In the genomic region with DNA sequence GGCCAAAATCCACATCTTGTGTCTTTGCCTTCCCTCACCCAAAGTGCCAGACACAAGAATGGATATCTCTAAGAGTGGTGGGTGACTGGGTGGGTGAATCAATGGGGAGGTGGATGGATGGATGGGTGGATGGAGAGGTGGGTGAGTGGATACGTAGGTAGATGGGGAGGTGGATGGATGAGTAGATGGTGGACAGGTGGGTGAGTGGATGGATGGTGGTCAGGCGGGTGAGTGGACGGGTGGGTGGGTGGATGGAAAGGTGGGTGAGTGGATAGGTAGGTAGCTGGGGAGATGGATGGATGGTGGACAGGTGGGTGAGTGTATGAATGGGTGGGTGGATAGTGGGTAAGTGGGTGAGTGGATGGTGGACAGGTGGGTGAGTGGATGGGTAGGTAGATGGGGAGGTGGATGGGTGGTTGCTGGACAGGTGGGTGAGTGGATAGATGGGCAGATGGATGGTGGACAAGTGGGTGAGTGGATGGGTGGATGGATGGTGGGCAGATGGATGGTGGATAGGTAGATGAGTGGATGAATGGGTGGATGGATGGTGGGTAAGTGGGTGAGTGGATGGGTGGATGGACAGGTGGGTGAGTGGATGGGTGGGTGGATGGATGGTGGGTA, we compare ENCODE assay signal across 18 cellular contexts. TPM values are rescaled to one million over a fixed set of nuclear protein-coding genes. Genes with fewer than 3 reads are reported as not detected.
DNase-seq lines count a peak whose midpoint lies in the region; ATAC-seq, FAIRE-seq and TF ChIP-seq lines count a peak whose summit lies in the region.
"Had no signal": no experiment of that assay in that cellular context is flagged by ENCODE, and none has a peak within 500 bp of the region (broad histone marks: within the 10 kb centered on the region; RNA-seq: fewer than 3 reads in every experiment).

No MANE protein-coding gene starts in this region.

- no peak overlapping the region for H3K23ac ChIP-seq in H1 (ENCODE audit: insufficient read length)

- H4K8ac ChIP-seq in H1 (ENCODE audit: extremely low read depth, insufficient read depth, low read length), result no peak overlapping the region

- intact Hi-C loops in Caco-2 (cut with micrococcal nuclease; ENCODE audit: unreplicated experiment) (no loop called here), ovary (cut with DNase I) (no loop called here)

- TF ChIP-seq EP300 in H1 (IDR thresholded peaks at IDR 0.05; ENCODE audit: borderline replicate concordance in 1 of 2, low read depth in 2 of 2, low read length in 2 of 2) (no peak), ovary (IDR thresholded peaks at IDR 0.05) (no peak)

- no peaks in the 10 kb centered on the region for H3K9me3 Mint-ChIP-seq in T-helper 2 cell treated with Interferon-gamma antibody and Interleukin-4, amounts not matched to agents 5 μg/mL and 100 μg/mL, for 36 hours
- no peaks in the 10 kb centered on the region for H3K9me3 Mint-ChIP-seq in Caco-2 (ENCODE audit: unreplicated experiment)
- H3K9me3 Mint-ChIP-seq: activated naive CD4-positive, alpha-beta T cell treated with anti-CD3 and anti-CD28 coated beads, Interleukin-2, amount 10 ng/mL, durations not matched to agents 7 days and 5 days had no signal

- CTCF ChIA-PET in Caco-2 (lab: Charles Lee), result no interaction called here
- CTCF ChIA-PET in H1 (lab: Charles Lee; ENCODE audit: partially characterized antibody), result interaction anchor here (1.0 to 1.3 kb wide), 2 partner anchors 13 to 25 kb away, joined by 3 read pairs; no protein-coding TSS in a partner anchor

- H3K27me3 ChIP-seq in Caco-2 (replicated peaks; ENCODE audit: control insufficient read depth, insufficient read depth, low read length) (no peaks in the 10 kb centered on the region), H1 (replicated peaks in 1 of 4; ENCODE audit: control insufficient read depth in 3 of 4, extremely low read depth in 1 of 4, insufficient read depth in 3 of 4, low read length in 3 of 4) (no peaks in the 10 kb centered on the region), ovary (no peaks in the 10 kb centered on the region)
- H3K27me3 ChIP-seq: BLaER1 treated with 17β-estradiol and CSF1 and Interleukin-3, amounts not matched to agents 10 nM and 100 nM; esophagus squamous epithelium; tibial artery had no signal

- no peak overlapping the region for H2AK5ac ChIP-seq in H1 (ENCODE audit: low read depth, low read length)

- no peak for DNase-seq in T-helper 2 cell treated with Interferon-gamma antibody and Interleukin-4, amounts not matched to agents 5 μg/mL and 100 μg/mL, for 36 hours (ENCODE audit: low spot score)
- DNase-seq in T-helper 2 cell (no peak), Caco-2 (peak in 1 of 2 experiments; percentile 28), H1 (ENCODE audit: low read depth in 1 of 2, low spot score in 2 of 2) (no peak), ovary (peak in 4 of 5 donors; percentile 4 to 23 (median 8)), HK-2 (ENCODE audit: unreplicated experiment) (no peak), SHP77 (lab: John Stamatoyannopoulos, UW) (no peak)
- DNase-seq: activated CD4-positive, alpha-beta T cell treated with anti-CD3 and anti-CD28 coated beads for 1 hour; activated naive CD4-positive, alpha-beta T cell treated with anti-CD3 and anti-CD28 coated beads, Interleukin-2, amount 10 ng/mL, durations not matched to agents 7 days and 5 days; dermis blood vessel endothelial cell; esophagus squamous epithelium; GF-D8; T-helper 9 cell had no signal

- H3K56ac ChIP-seq in H1 (replicated peaks; ENCODE audit: insufficient read length, low read depth, low read length), result peak overlapping the region; percentile 69

- H3K4me2 ChIP-seq in H1 (ENCODE audit: insufficient read depth in 1 of 2, low read depth in 2 of 2, low read length in 2 of 2), result no peak overlapping the region
- H3K4me2 ChIP-seq: BLaER1 treated with 17β-estradiol and CSF1 and Interleukin-3, amounts not matched to agents 10 nM and 100 nM had no signal

- H3K18ac ChIP-seq in H1 (ENCODE audit: extremely low read depth, low read length), result no peak overlapping the region

- 78% methylated on average over 1 of the region's 3 CpGs; no CpG with 5 or more reads in 1 of the 2 experiments for WGBS in H1 (ENCODE audit: extremely low coverage in 1 of 2, insufficient coverage in 1 of 2, insufficient read length in 1 of 2, insufficient replicate concordance in 2 of 2, low coverage in 1 of 2, low lambda C conversion rate in 2 of 2, missing lambda C conversion rate in 1 of 2), 2 experiments
- 95 to 99% (median 96%) methylated on average over 3 of the region's 3 CpGs for whole genome bisulfite sequencing in ovary, 3 donors

- no peak overlapping the region for H3K4ac ChIP-seq in H1 (replicated peaks; ENCODE audit: insufficient read length, low read depth, low read length)

- no peak overlapping the region for H3K4me3 ChIP-seq in Caco-2 (ENCODE audit: low read depth, low read length)
- H3K4me3 ChIP-seq in H1 (ENCODE audit: extremely low read depth in 1 of 4, insufficient read depth in 2 of 4, low read depth in 3 of 4, low read length in 4 of 4), result no peak overlapping the region
- no peak overlapping the region for H3K4me3 ChIP-seq in ovary
- H3K4me3 ChIP-seq: BLaER1 treated with 17β-estradiol and CSF1 and Interleukin-3, amounts not matched to agents 10 nM and 100 nM; esophagus squamous epithelium; lower lobe of right lung; tibial artery had no signal

- H3K4me1 Mint-ChIP-seq in T-helper 2 cell treated with Interferon-gamma antibody and Interleukin-4, amounts not matched to agents 5 μg/mL and 100 μg/mL, for 36 hours (ENCODE audit: low read depth), result no peaks in the 10 kb centered on the region
- peaks cover 11% of the 10 kb centered on the region for H3K4me1 Mint-ChIP-seq in Caco-2 (ENCODE audit: low read depth, unreplicated experiment)
- H3K4me1 Mint-ChIP-seq: activated naive CD4-positive, alpha-beta T cell treated with anti-CD3 and anti-CD28 coated beads, Interleukin-2, amount 10 ng/mL, durations not matched to agents 7 days and 5 days had no signal

- H3K9me3 ChIP-seq in Caco-2, result no peaks in the 10 kb centered on the region
- H3K9me3 ChIP-seq in H1 (ENCODE audit: insufficient read depth in 2 of 2, low read depth in 1 of 2, low read length in 1 of 2), result no peaks in the 10 kb centered on the region
- no peaks in the 10 kb centered on the region for H3K9me3 ChIP-seq in ovary
- H3K9me3 ChIP-seq: BLaER1 treated with 17β-estradiol and CSF1 and Interleukin-3, amounts not matched to agents 10 nM and 100 nM; esophagus squamous epithelium; lower lobe of right lung; tibial artery had no signal

- no peak overlapping the region for H2BK12ac ChIP-seq in H1 (ENCODE audit: low read depth, low read length)

- TF ChIP-seq CTCF in Caco-2 (IDR thresholded peaks at IDR 0.05; ENCODE audit: insufficient read depth in 1 of 2, low read depth in 1 of 2, low read length in 1 of 2, severe bottlenecking in 1 of 2, unreplicated experiment in 1 of 2) (no peak), H1 (IDR thresholded peaks at IDR 0.05; ENCODE audit: control extremely low read depth in 1 of 3, insufficient read depth in 1 of 3, low read depth in 1 of 3, low read length in 3 of 3) (no peak), ovary (IDR thresholded peaks at IDR 0.05) (no peak)

- no peak for FAIRE-seq in H1 (lab: Jason Lieb, UNC)
- FAIRE-seq: GM12891 had no signal

- H4K20me1 ChIP-seq in H1 (replicated peaks in 1 of 2; ENCODE audit: control insufficient read depth in 1 of 2, insufficient read depth in 2 of 2, low read length in 2 of 2), result peaks cover 5 to 24% of the 10 kb centered on the region in 2 experiments

- no peak overlapping the region for H3K4me3 Mint-ChIP-seq in T-helper 2 cell treated with Interferon-gamma antibody and Interleukin-4, amounts not matched to agents 5 μg/mL and 100 μg/mL, for 36 hours
- H3K4me3 Mint-ChIP-seq in Caco-2 (ENCODE audit: unreplicated experiment), result no peak overlapping the region
- H3K4me3 Mint-ChIP-seq: activated naive CD4-positive, alpha-beta T cell treated with anti-CD3 and anti-CD28 coated beads, Interleukin-2, amount 10 ng/mL, durations not matched to agents 7 days and 5 days had no signal

- no peak overlapping the region for H3K14ac ChIP-seq in H1 (ENCODE audit: insufficient read length)

- H3K27ac ChIP-seq in H1 (ENCODE audit: low read depth, low read length), result no peak overlapping the region
- no peak overlapping the region for H3K27ac ChIP-seq in ovary
- H3K27ac ChIP-seq: BLaER1 treated with 17β-estradiol and CSF1 and Interleukin-3, amounts not matched to agents 10 nM and 100 nM; esophagus squamous epithelium; lower lobe of right lung; tibial artery had no signal

- H3K36me3 ChIP-seq in Caco-2 (ENCODE audit: control insufficient read depth, insufficient read depth, low read length) (no peaks in the 10 kb centered on the region; the same call in 1 of the 2 replicates), H1 (ENCODE audit: control insufficient read depth in 2 of 4, insufficient read depth in 4 of 4, low read length in 3 of 4) (peaks cover 0 to 45% (median 8%) of the 10 kb centered on the region in 4 experiments; a peak in 5 of 8 replicates), ovary (no peaks in the 10 kb centered on the region)

- no peaks in the 10 kb centered on the region for H3K27me3 Mint-ChIP-seq in T-helper 2 cell treated with Interferon-gamma antibody and Interleukin-4, amounts not matched to agents 5 μg/mL and 100 μg/mL, for 36 hours (ENCODE audit: low read depth)
- no peaks in the 10 kb centered on the region for H3K27me3 Mint-ChIP-seq in Caco-2 (ENCODE audit: insufficient read depth, unreplicated experiment)
- H3K27me3 Mint-ChIP-seq: activated naive CD4-positive, alpha-beta T cell treated with anti-CD3 and anti-CD28 coated beads, Interleukin-2, amount 10 ng/mL, durations not matched to agents 7 days and 5 days had no signal

- H2BK15ac ChIP-seq in H1 (ENCODE audit: low read length), result no peak overlapping the region

- H3K79me1 ChIP-seq in H1 (ENCODE audit: low read depth, low read length), result no peaks in the 10 kb centered on the region

- no peak overlapping the region for H2BK20ac ChIP-seq in H1 (ENCODE audit: low read length)

- H3K9ac ChIP-seq in H1 (replicated peaks in 1 of 4; ENCODE audit: extremely low read depth in 1 of 4, low read depth in 3 of 4, low read length in 3 of 4), result no peak overlapping the region
- H3K9ac ChIP-seq: BLaER1 treated with 17β-estradiol and CSF1 and Interleukin-3, amounts not matched to agents 10 nM and 100 nM had no signal

- no peak for TF ChIP-seq RAD21 in H1 (IDR thresholded peaks at IDR 0.05 in 1 of 2, conservative IDR thresholded peaks at IDR 0.05 in 1 of 2; ENCODE audit: low read depth in 2 of 2, low read length in 2 of 2)

- no peak overlapping the region for H4K91ac ChIP-seq in H1 (replicated peaks; ENCODE audit: insufficient read length, low read length)

- no TSS peak for BruUV-seq in Caco-2 (replicated peaks; lab: Mats Ljungman, UMichigan)

- ATAC-seq in GM21786 (IDR thresholded peaks at IDR 0.05; ENCODE audit: unreplicated experiment), result no peak
- ATAC-seq: lower lobe of right lung had no signal

- H2BK5ac ChIP-seq in H1 (ENCODE audit: low read depth, low read length), result no peak overlapping the region

- H4K5ac ChIP-seq in H1 (ENCODE audit: insufficient read length, low read depth, low read length), result no peak overlapping the region

- peaks cover 6% of the 10 kb centered on the region; the same call in 1 of the 2 replicates for H3K23me2 ChIP-seq in H1 (ENCODE audit: low read depth, low read length)

- H2BK120ac ChIP-seq in H1 (replicated peaks; ENCODE audit: low read depth, low read length), result no peak overlapping the region

- no peaks in the 10 kb centered on the region for H3K79me2 ChIP-seq in H1 (ENCODE audit: control insufficient read depth in 1 of 2, insufficient read depth in 2 of 2, low read length in 2 of 2)

- no peak overlapping the region for H2AFZ ChIP-seq in H1 (ENCODE audit: low read length)

- POLR2A ChIA-PET in Caco-2 (lab: Charles Lee) (no interaction called here), H1 (lab: Charles Lee; ENCODE audit: partially characterized antibody) (interaction anchor here (0.9 to 2.0 kb wide), 4 partner anchors 13 to 24 kb away, joined by 3 to 6 read pairs (median 4); no protein-coding TSS in a partner anchor)

- H3K27ac Mint-ChIP-seq in T-helper 2 cell treated with Interferon-gamma antibody and Interleukin-4, amounts not matched to agents 5 μg/mL and 100 μg/mL, for 36 hours, result peak overlapping the region; percentile 41
- H3K27ac Mint-ChIP-seq in Caco-2 (ENCODE audit: unreplicated experiment), result peak overlapping the region; percentile 65
- H3K27ac Mint-ChIP-seq: activated naive CD4-positive, alpha-beta T cell treated with anti-CD3 and anti-CD28 coated beads, Interleukin-2, amount 10 ng/mL, durations not matched to agents 7 days and 5 days had no signal

- no peak for TF ChIP-seq POLR2A in H1 (IDR thresholded peaks at IDR 0.05; ENCODE audit: control extremely low read depth in 1 of 2, low read depth in 2 of 2, low read length in 2 of 2)
- no peak for TF ChIP-seq POLR2A in ovary (IDR thresholded peaks at IDR 0.05)

- H3K4me1 ChIP-seq in Caco-2 (peaks cover 6% of the 10 kb centered on the region; the same call in 1 of the 2 replicates), H1 (replicated peaks in 1 of 4; ENCODE audit: control insufficient read depth in 3 of 4, insufficient read depth in 4 of 4, low read length in 3 of 4) (no peaks in the 10 kb centered on the region; a peak in 1 of 7 replicates), ovary (ENCODE audit: insufficient read depth) (no peaks in the 10 kb centered on the region)
- H3K4me1 ChIP-seq: lower lobe of right lung had no signal

- H3K36me3 Mint-ChIP-seq in T-helper 2 cell treated with Interferon-gamma antibody and Interleukin-4, amounts not matched to agents 5 μg/mL and 100 μg/mL, for 36 hours (ENCODE audit: low read depth), result no peaks in the 10 kb centered on the region
- peaks cover 86% of the 10 kb centered on the region for H3K36me3 Mint-ChIP-seq in Caco-2 (ENCODE audit: insufficient read depth, unreplicated experiment)

RNA-seq across cellular contexts. Expression of gene SLC19A1, which starts 34.2 kb away (rescaled TPM):
- 45.4 and 47.3 TPM in 2 replicates for total RNA-seq in Caco-2 (2022)
- total RNA-seq in H1 (2021; fragmentation: NEBNext Ultra II Directional; extraction: Animal tissue kit (Norgen Biotek cat#: 25700)), result 31.6 and 33.5 TPM in 2 replicates
- polyA plus RNA-seq in H1 (2011; rRNA removed), result 43.8 and 48.3 TPM in 2 replicates
- polyA plus RNA-seq in H1 (2011; cell fraction: cytosol; rRNA removed), result 22.7 TPM
- polyA plus RNA-seq in H1 (2011; cell fraction: nucleus; rRNA removed), result 47.4 TPM
- polyA plus RNA-seq in H1 (2012, experiment 1 of 2), result 47.5 to 77.8 TPM (median 65.6 TPM) in 4 replicates
- 70.7 TPM for polyA plus RNA-seq in H1 (2012, experiment 2 of 2)
- polyA plus RNA-seq in H1 (2013, experiment 1 of 2), result 40.9 TPM
- 42.0 TPM for polyA plus RNA-seq in H1 (2013, experiment 2 of 2)
- 12.0 and 29.3 TPM in 2 replicates for polyA minus RNA-seq in H1 (2011; rRNA and poly(A)+ RNA removed)
- polyA minus RNA-seq in H1 (2011; cell fraction: cytosol; rRNA and poly(A)+ RNA removed), result 17.7 TPM
- polyA minus RNA-seq in H1 (2011; cell fraction: nucleus; rRNA and poly(A)+ RNA removed), result 18.7 TPM
- 10 to 100 TPM in 4 of 7 donors, 1 to 10 TPM in 3; 2.4 to 18.2 (median 10.1) TPM for total RNA-seq in ovary
- polyA plus RNA-seq in ovary, result 1 to 10 TPM in 1 of 2 donors, under 1 TPM in 1; 0.88 to 6.9 TPM

Comparison
In these comparisons a context has a peak if more than half of its experiments do, and no peak if none do; other contexts are left out.
1. DNase-seq: peak in ovary (4 of 5); none in T-helper 2 cell treated with Interferon-gamma antibody and Interleukin-4, amounts not matched to agents 5 μg/mL and 100 μg/mL, for 36 hours (single experiment), T-helper 2 cell (0 of 5), H1 (0 of 2), HK-2 (single experiment) and SHP77 (0 of 2).